ENCODE assay signal across 1 cellular context in the genomic region with DNA sequence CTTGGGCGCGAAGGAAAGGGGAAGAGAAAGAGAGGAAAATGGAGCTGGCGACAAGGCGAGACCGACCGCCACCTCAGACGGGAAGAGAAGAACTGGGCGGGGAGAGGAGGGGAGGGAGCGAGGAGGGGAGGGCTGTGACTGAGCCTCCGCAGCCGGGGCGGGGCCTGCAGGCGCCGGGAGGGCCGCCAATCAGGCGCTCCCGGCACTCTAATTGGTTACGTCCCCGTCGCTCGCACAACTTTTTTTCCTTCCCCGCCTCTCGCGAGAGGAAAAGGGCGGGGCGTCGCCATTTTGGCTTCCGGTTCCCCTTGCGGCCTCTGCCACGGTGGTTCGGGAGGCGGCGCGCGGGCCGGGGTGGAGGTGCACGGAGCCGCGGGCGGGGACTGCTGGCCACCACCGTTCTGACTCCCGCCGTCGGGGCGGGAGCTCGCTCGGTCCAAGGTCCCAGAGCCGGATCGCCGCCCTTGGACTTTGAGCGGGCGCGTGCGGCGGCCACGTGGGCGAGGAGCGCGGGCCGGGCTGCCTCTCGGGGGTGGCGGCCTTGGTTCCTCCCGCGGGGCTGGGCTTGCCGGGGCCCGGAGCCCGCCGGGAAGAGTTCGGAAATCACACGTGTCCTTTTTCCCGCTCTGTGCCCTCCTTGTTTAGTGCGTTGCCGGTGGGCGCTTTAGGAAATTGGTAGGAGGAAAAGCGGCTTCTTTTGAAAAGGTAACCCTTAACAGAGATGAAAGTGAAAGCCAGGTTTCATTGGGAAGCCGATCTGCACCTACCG.
TF ChIP-seq lines count a peak whose summit lies in the region.

TSS of gene GDI2 (minus strand) at position 94 of the 769 bp plus-strand sequence. CDS start 176 bp downstream, outside the sequence.

TF ChIP-seq in HepG2, 621 proteins besides CTCF, POLR2A, EP300 and RAD21 (continued from another document and continues in another):
- TF ChIP-seq ZNF800 (CRISPR knock-in tag; IDR thresholded peaks at IDR 0.05) (peak; percentile 50; the same call in 1 of the 2 replicates), IKZF1 (IDR thresholded peaks at IDR 0.05) (no peak), NFIB (CRISPR knock-in tag; IDR thresholded peaks at IDR 0.05; ENCODE audit: borderline replicate concordance) (no peak), GTF3A (CRISPR knock-in tag; conservative IDR thresholded peaks at IDR 0.05) (no peak), ZFP41 (CRISPR knock-in tag; IDR thresholded peaks at IDR 0.05; ENCODE audit: borderline replicate concordance) (peak; percentile 66), JUN (CRISPR knock-in tag; IDR thresholded peaks at IDR 0.05) (peak; percentile 78; the same call in 1 of the 2 replicates), ZNF281 (CRISPR knock-in tag; IDR thresholded peaks at IDR 0.05; ENCODE audit: borderline replicate concordance) (no peak; the same call in none of the 2 replicates), ZNF883 (CRISPR knock-in tag; IDR thresholded peaks at IDR 0.05; ENCODE audit: not compliant biosample characterization) (peak; percentile 83), ZNF496 (CRISPR knock-in tag; IDR thresholded peaks at IDR 0.05; ENCODE audit: insufficient replicate concordance) (no peak), ZNF256 (CRISPR knock-in tag; conservative IDR thresholded peaks at IDR 0.05) (peak; percentile 91), ZNF329 (CRISPR knock-in tag; IDR thresholded peaks at IDR 0.05; ENCODE audit: low read depth) (peak; percentile 82), ZBTB14 (CRISPR knock-in tag; IDR thresholded peaks at IDR 0.05) (peak; percentile 75), ZFP37 (CRISPR knock-in tag; IDR thresholded peaks at IDR 0.05; ENCODE audit: borderline replicate concordance) (0 out of 2 replicates have a peak, but pooled peaks have one; percentile 14), TRIM24 (CRISPR knock-in tag; IDR thresholded peaks at IDR 0.05) (0 out of 2 replicates have a peak, but pooled peaks have one; percentile 33), ZNF687 (CRISPR knock-in tag; IDR thresholded peaks at IDR 0.05) (peak; percentile 100), AGO1 (IDR thresholded peaks at IDR 0.05; ENCODE audit: low read depth, low read length, poor library complexity, severe bottlenecking) (no peak), NR2F1 (CRISPR knock-in tag; IDR thresholded peaks at IDR 0.05) (peak in 1 of 2 experiments; percentile 71; a peak in 2 of 4 replicates), ZNF367 (CRISPR knock-in tag; IDR thresholded peaks at IDR 0.05; ENCODE audit: borderline replicate concordance) (0 out of 2 replicates have a peak, but pooled peaks have one; percentile 32), ARHGAP35 (CRISPR knock-in tag; IDR thresholded peaks at IDR 0.05; ENCODE audit: borderline replicate concordance) (peak; percentile 95), ZNF746 (CRISPR knock-in tag; IDR thresholded peaks at IDR 0.05) (peak; percentile 95), ZNF230 (CRISPR knock-in tag; IDR thresholded peaks at IDR 0.05) (peak; percentile 96), SNRNP70 (IDR thresholded peaks at IDR 0.05; ENCODE audit: low read depth, low read length) (no peak), CREM (IDR thresholded peaks at IDR 0.05) (peak; percentile 41), CREM (CRISPR knock-in tag; IDR thresholded peaks at IDR 0.05) (no peak), SP4 (CRISPR knock-in tag; IDR thresholded peaks at IDR 0.05) (peak; percentile 96), MTF2 (CRISPR knock-in tag; IDR thresholded peaks at IDR 0.05; ENCODE audit: borderline replicate concordance) (peak; percentile 72; the same call in 1 of the 2 replicates), ZNF7 (CRISPR knock-in tag; IDR thresholded peaks at IDR 0.05) (no peak), ZFX (CRISPR knock-in tag; IDR thresholded peaks at IDR 0.05; ENCODE audit: low read depth) (peak; percentile 82)
- TF ChIP-seq, protein P1, sequence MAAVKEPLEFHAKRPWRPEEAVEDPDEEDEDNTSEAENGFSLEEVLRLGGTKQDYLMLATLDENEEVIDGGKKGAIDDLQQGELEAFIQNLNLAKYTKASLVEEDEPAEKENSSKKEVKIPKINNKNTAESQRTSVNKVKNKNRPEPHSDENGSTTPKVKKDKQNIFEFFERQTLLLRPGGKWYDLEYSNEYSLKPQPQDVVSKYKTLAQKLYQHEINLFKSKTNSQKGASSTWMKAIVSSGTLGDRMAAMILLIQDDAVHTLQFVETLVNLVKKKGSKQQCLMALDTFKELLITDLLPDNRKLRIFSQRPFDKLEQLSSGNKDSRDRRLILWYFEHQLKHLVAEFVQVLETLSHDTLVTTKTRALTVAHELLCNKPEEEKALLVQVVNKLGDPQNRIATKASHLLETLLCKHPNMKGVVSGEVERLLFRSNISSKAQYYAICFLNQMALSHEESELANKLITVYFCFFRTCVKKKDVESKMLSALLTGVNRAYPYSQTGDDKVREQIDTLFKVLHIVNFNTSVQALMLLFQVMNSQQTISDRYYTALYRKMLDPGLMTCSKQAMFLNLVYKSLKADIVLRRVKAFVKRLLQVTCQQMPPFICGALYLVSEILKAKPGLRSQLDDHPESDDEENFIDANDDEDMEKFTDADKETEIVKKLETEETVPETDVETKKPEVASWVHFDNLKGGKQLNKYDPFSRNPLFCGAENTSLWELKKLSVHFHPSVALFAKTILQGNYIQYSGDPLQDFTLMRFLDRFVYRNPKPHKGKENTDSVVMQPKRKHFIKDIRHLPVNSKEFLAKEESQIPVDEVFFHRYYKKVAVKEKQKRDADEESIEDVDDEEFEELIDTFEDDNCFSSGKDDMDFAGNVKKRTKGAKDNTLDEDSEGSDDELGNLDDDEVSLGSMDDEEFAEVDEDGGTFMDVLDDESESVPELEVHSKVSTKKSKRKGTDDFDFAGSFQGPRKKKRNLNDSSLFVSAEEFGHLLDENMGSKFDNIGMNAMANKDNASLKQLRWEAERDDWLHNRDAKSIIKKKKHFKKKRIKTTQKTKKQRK (IDR thresholded peaks at IDR 0.05; ENCODE audit: low read length), result no peak
- TF ChIP-seq, protein P2, sequence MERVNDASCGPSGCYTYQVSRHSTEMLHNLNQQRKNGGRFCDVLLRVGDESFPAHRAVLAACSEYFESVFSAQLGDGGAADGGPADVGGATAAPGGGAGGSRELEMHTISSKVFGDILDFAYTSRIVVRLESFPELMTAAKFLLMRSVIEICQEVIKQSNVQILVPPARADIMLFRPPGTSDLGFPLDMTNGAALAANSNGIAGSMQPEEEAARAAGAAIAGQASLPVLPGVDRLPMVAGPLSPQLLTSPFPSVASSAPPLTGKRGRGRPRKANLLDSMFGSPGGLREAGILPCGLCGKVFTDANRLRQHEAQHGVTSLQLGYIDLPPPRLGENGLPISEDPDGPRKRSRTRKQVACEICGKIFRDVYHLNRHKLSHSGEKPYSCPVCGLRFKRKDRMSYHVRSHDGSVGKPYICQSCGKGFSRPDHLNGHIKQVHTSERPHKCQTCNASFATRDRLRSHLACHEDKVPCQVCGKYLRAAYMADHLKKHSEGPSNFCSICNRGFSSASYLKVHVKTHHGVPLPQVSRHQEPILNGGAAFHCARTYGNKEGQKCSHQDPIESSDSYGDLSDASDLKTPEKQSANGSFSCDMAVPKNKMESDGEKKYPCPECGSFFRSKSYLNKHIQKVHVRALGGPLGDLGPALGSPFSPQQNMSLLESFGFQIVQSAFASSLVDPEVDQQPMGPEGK (CRISPR knock-in tag; IDR thresholded peaks at IDR 0.05), result peak; percentile 92
- TF ChIP-seq, protein P3, sequence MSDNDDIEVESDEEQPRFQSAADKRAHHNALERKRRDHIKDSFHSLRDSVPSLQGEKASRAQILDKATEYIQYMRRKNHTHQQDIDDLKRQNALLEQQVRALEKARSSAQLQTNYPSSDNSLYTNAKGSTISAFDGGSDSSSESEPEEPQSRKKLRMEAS (IDR thresholded peaks at IDR 0.05), result peak; percentile 100
- TF ChIP-seq, protein P4, sequence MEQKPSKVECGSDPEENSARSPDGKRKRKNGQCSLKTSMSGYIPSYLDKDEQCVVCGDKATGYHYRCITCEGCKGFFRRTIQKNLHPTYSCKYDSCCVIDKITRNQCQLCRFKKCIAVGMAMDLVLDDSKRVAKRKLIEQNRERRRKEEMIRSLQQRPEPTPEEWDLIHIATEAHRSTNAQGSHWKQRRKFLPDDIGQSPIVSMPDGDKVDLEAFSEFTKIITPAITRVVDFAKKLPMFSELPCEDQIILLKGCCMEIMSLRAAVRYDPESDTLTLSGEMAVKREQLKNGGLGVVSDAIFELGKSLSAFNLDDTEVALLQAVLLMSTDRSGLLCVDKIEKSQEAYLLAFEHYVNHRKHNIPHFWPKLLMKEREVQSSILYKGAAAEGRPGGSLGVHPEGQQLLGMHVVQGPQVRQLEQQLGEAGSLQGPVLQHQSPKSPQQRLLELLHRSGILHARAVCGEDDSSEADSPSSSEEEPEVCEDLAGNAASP (CRISPR knock-in tag; IDR thresholded peaks at IDR 0.05; ENCODE audit: borderline replicate concordance), result peak; percentile 75
- TF ChIP-seq, protein P5, sequence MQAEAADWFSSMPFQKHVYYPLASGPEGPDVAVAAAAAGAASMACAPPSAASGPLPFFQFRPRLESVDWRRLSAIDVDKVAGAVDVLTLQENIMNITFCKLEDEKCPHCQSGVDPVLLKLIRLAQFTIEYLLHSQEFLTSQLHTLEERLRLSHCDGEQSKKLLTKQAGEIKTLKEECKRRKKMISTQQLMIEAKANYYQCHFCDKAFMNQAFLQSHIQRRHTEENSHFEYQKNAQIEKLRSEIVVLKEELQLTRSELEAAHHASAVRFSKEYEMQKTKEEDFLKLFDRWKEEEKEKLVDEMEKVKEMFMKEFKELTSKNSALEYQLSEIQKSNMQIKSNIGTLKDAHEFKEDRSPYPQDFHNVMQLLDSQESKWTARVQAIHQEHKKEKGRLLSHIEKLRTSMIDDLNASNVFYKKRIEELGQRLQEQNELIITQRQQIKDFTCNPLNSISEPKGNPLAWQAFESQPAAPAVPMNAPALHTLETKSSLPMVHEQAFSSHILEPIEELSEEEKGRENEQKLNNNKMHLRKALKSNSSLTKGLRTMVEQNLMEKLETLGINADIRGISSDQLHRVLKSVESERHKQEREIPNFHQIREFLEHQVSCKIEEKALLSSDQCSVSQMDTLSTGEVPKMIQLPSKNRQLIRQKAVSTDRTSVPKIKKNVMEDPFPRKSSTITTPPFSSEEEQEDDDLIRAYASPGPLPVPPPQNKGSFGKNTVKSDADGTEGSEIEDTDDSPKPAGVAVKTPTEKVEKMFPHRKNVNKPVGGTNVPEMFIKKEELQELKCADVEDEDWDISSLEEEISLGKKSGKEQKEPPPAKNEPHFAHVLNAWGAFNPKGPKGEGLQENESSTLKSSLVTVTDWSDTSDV (CRISPR knock-in tag; IDR thresholded peaks at IDR 0.05), result peak; percentile 94; the same call in 1 of the 2 replicates
